ENCODE assay signal across 8 cellular contexts in genomic region chr11:7986768-7987559, GRCh38. TPM values are rescaled to one million over a fixed set of nuclear protein-coding genes. Genes with fewer than 3 reads are reported as not detected.
DNase-seq lines count a peak whose midpoint lies in the region; ATAC-seq, FAIRE-seq and TF ChIP-seq lines count a peak whose summit lies in the region.

TSS of gene EIF3F (plus strand) at chr11:7987337. CDS start at chr11:7987353, 16 bp downstream.

- H3K4me1 ChIP-seq in kidney (ENCODE audit: control insufficient read depth in 1 of 2, insufficient read depth in 1 of 2, low read depth in 1 of 2, low read length in 2 of 2): peaks cover 15 to 16% of the 10 kb centered on the region in 2 donors

- H3K9me3 ChIP-seq in kidney (ENCODE audit: control insufficient read depth in 1 of 2, low read length in 2 of 2): no peaks in the 10 kb centered on the region

- H3K4me3 ChIP-seq in kidney (ENCODE audit: low read length in 2 of 2): peak within 1 kb of the TSS; percentile 98 to 99

- intact Hi-C loops in kidney (cut with DNase I): loop anchor here (10.0 kb wide), 1 partner anchor 92 kb away; no protein-coding TSS in a partner anchor

- peak within 1 kb of the TSS; percentile 44 to 84 for H3K9ac ChIP-seq in kidney (ENCODE audit: low read length in 2 of 2)

- TF ChIP-seq POLR2A in GM19193 (IDR thresholded peaks at IDR 0.05; ENCODE audit: extremely low read depth, insufficient read depth, insufficient read length): peak; percentile 55

- DNase-seq in Ammon's horn (ENCODE audit: low spot score) (peak; percentile 97), NCI-H510A (lab: John Stamatoyannopoulos, UW) (peak; percentile 86), cerebellum (ENCODE audit: low spot score) (peak; percentile 94), kidney (peak; percentile 94)
- DNase-seq in activated CD4-positive, alpha-beta T cell treated with anti-CD3 and anti-CD28 coated beads for 1 hour: peak; percentile 83
- peak; percentile 89 for DNase-seq in stimulated activated CD4-positive, alpha-beta T cell treated with anti-CD3 and anti-CD28 coated beads, Interleukin-15, amount 100 ng/mL, for 24 hours

- H3K36me3 ChIP-seq in kidney (ENCODE audit: control insufficient read depth in 1 of 2, insufficient read depth in 2 of 2, low read length in 2 of 2): peaks cover 2 to 3% of the 10 kb centered on the region in 2 donors

- peak; percentile 98 for FAIRE-seq in kidney (lab: Jason Lieb, UNC)

- peak; percentile 91 for TF ChIP-seq CTCF in kidney (IDR thresholded peaks at IDR 0.05; ENCODE audit: borderline replicate concordance, extremely low read depth, insufficient read depth)

- ATAC-seq in HG03439 (IDR thresholded peaks at IDR 0.05; ENCODE audit: unreplicated experiment): peak; percentile 97

- peak within 1 kb of the TSS; percentile 48 to 56 for H3K27ac ChIP-seq in kidney (ENCODE audit: low read depth in 2 of 2, low read length in 2 of 2)

RNA-seq across cellular contexts. Expression of gene EIF3F, which starts in this region (rescaled TPM):
- 164 TPM for total RNA-seq in cerebellum
- 174 TPM for total RNA-seq in kidney
- 218 TPM for polyA plus RNA-seq in kidney (ENCODE audit: insufficient read depth, low read depth, low replicate concordance)

Comparison
In these comparisons a context has a peak if more than half of its experiments do, and no peak if none do; other contexts are left out.
1. Peak in every context shown above with its lines: DNase-seq, ATAC-seq, H3K4me3 ChIP-seq and H3K27ac ChIP-seq.